ENCODE assay signal across 19 cellular contexts in genomic region chr10:11525503-11525902, GRCh38.
DNase-seq lines count a peak whose midpoint lies in the region; ATAC-seq and TF ChIP-seq lines count a peak whose summit lies in the region.
"Had no signal": no experiment of that assay in that cellular context is flagged by ENCODE, and none has a peak within 500 bp of the region (broad histone marks: within the 10 kb centered on the region; RNA-seq: fewer than 3 reads in every experiment).

No MANE protein-coding gene starts in this region.

- H3K9me3 ChIP-seq in ascending aorta, result no peaks in the 10 kb centered on the region
- H3K9me3 ChIP-seq in heart left ventricle, result no peaks in the 10 kb centered on the region
- no peaks in the 10 kb centered on the region for H3K9me3 ChIP-seq in tibial nerve
- H3K9me3 ChIP-seq: suprapubic skin had no signal

- H3K4me1 ChIP-seq in ascending aorta (peaks cover 0 to 4% of the 10 kb centered on the region in 2 donors), heart left ventricle (peaks cover 0 to 50% (median 27%) of the 10 kb centered on the region in 12 donors), tibial nerve (peaks cover 0 to 70% (median 14%) of the 10 kb centered on the region in 4 donors)

- TF ChIP-seq CTCF in ascending aorta (IDR thresholded peaks at IDR 0.05) (no peak), heart left ventricle (IDR thresholded peaks at IDR 0.05) (no peak), omental fat pad (IDR thresholded peaks at IDR 0.05) (no peak), tibial nerve (IDR thresholded peaks at IDR 0.05) (no peak)

- intact Hi-C loops in ascending aorta (cut with DNase I) (no loop called here), heart left ventricle (cut with DNase I) (loop anchor here in 4 of 10 donors (5.0 to 10.0 kb wide), 2 partner anchors 87 to 89 kb away; partner anchors contain the start of gene USP6NL (in 4 of the 4))

- H3K36me3 ChIP-seq in ascending aorta, result no peaks in the 10 kb centered on the region
- H3K36me3 ChIP-seq in heart left ventricle, result no peaks in the 10 kb centered on the region
- H3K36me3 ChIP-seq in tibial nerve, result peaks cover 0 to 5% (median 0%) of the 10 kb centered on the region in 3 donors
- H3K36me3 ChIP-seq: suprapubic skin had no signal

- TF ChIP-seq POLR2A in heart left ventricle (IDR thresholded peaks at IDR 0.05), result no peak
- TF ChIP-seq POLR2A in tibial nerve (IDR thresholded peaks at IDR 0.05), result peak in 1 of 2 donors; percentile 22

- WGBS in heart left ventricle, 4 donors, result 55 to 79% (median 75%) methylated on average over 6 of the region's 6 CpGs
- 38 to 41% methylated on average over 6 of the region's 6 CpGs for WGBS in tibial nerve, 2 donors

- DNase-seq in ascending aorta (ENCODE audit: low spot score in 2 of 2) (peak; percentile 43 to 87), heart left ventricle (peak; percentile 62 to 78 (median 70)), omental fat pad (ENCODE audit: low spot score) (no peak), tibial nerve (ENCODE audit: low spot score in 2 of 2) (peak; percentile 39 to 72), NCI-H1092 treated with DMSO at 0.1 percent for 48 hours (lab: John Stamatoyannopoulos, UW) (no peak), SKM-1 (lab: John Stamatoyannopoulos, UW; ENCODE audit: unreplicated experiment) (no peak), NCI-H526 treated with DMSO at 0.1 percent for 48 hours (lab: John Stamatoyannopoulos, UW) (no peak)
- DNase-seq: activated CD8-positive, alpha-beta T cell treated with anti-CD3 and anti-CD28 coated beads, Interleukin-2, amount 10 ng/mL, durations not matched to agents 7 days and 5 days; AML-193; Calu3; erythroblast; mammary epithelial cell; NCI-H187; NCI-H524; OCI-M1; stimulated activated CD4-positive, alpha-beta T cell treated with anti-CD3 and anti-CD28 coated beads, Interleukin-12 subunit alpha, Interleukin-12 subunit beta, amount 100 ng/mL, for 4 hours had no signal

- ATAC-seq in heart left ventricle, result peak; percentile 46 to 79 (median 77)
- peak; percentile 46 for ATAC-seq in omental fat pad (ENCODE audit: low FRiP score)
- ATAC-seq in GM19463 (IDR thresholded peaks at IDR 0.05; ENCODE audit: unreplicated experiment), result no peak
- ATAC-seq: activated CD8-positive, alpha-beta T cell treated with anti-CD3 and anti-CD28 coated beads, Interleukin-2, amount 10 ng/mL, durations not matched to agents 7 days and 5 days; activated T-helper 17 cell treated with anti-CD3 and anti-CD28 coated beads, Interleukin-2, amount 50 U/mL, for 72 hours had no signal

- H3K27me3 ChIP-seq in ascending aorta (no peaks in the 10 kb centered on the region), heart left ventricle (no peaks in the 10 kb centered on the region), tibial nerve (no peaks in the 10 kb centered on the region)
- H3K27me3 ChIP-seq: suprapubic skin had no signal

- H3K4me3 ChIP-seq in ascending aorta (peak overlapping the region in 1 of 2 donors; percentile 32), heart left ventricle (peak overlapping the region in 1 of 12 donors; percentile 6), tibial nerve (no peak overlapping the region)
- H3K4me3 ChIP-seq: suprapubic skin had no signal

- peak in 1 of 2 donors; percentile 85 for TF ChIP-seq EP300 in tibial nerve (IDR thresholded peaks at IDR 0.05)

- H3K27ac ChIP-seq in ascending aorta, result peak overlapping the region; percentile 69 to 72
- H3K27ac ChIP-seq in heart left ventricle, result peak overlapping the region in 6 of 12 donors; percentile 19 to 64 (median 48)
- H3K27ac ChIP-seq in tibial nerve, result peak overlapping the region in 3 of 4 donors; percentile 24 to 90 (median 57)
- H3K27ac ChIP-seq: suprapubic skin had no signal

Comparison
In these comparisons a context has a peak if more than half of its experiments do, and no peak if none do; other contexts are left out.
1. DNase-seq: peak in ascending aorta (2 of 2), heart left ventricle (5 of 5) and tibial nerve (2 of 2); none in omental fat pad (single experiment), NCI-H1092 treated with DMSO at 0.1 percent for 48 hours (single experiment), SKM-1 (single experiment) and NCI-H526 treated with DMSO at 0.1 percent for 48 hours (single experiment).